ENCODE assay signal across 17 cellular contexts in the genomic region with DNA sequence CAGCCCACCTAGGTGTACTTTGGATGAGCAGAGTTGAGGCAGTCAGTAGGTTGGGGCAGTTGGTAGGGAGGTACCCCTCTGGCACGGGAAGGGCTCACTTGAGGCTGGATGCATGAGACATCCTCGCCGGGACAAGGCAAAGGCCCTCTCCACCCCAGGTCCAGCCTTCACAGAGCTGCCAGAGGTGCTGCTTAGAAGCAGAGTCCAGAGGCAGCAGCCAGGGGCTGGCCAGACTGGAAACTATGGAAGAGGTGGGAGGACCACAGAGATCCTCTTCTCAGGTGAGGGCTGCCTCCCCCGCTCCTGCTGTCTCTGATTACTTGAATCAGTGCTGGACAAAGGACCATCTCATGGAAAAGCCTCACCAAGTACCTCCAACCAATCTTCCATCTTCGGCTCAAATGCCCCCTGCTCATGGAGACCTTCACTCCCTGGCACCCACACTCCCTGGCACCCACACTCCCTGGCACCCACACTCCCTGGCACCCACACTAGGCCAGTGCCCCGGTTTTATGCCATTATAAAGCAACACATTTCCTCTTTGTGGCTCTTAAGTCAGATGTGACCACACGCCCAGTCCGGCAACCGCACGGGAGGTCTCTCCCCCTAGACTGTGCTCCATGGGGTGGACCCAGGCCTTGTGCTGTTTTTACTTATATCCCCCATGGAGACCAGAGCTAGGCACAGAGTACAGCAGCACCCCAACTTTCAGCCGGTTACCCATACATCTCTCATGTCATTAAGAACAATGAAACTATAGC.
"Had no signal": no experiment of that assay in that cellular context is flagged by ENCODE, and none has a peak within 500 bp of the region (broad histone marks: within the 10 kb centered on the region; RNA-seq: fewer than 3 reads in every experiment).

No MANE protein-coding gene starts in this region.

- H3K36me3 Mint-ChIP-seq: activated naive CD8-positive, alpha-beta T cell treated with anti-CD3 and anti-CD28 coated beads for 36 hours had no signal

- H3K27ac ChIP-seq: hepatocyte, tibial nerve had no signal

- H3K4me1 Mint-ChIP-seq: activated naive CD8-positive, alpha-beta T cell treated with anti-CD3 and anti-CD28 coated beads for 36 hours; neural crest cell; stimulated activated naive CD8-positive, alpha-beta T cell treated with anti-CD3 and anti-CD28 coated beads, Interleukin-15, amount 100 ng/mL, for 72 hours had no signal

- ATAC-seq: activated CD8-positive, alpha-beta T cell treated with anti-CD3 and anti-CD28 coated beads, Interleukin-2, amount 10 ng/mL, durations not matched to agents 7 days and 5 days; stimulated activated naive CD8-positive, alpha-beta T cell treated with anti-CD3 and anti-CD28 coated beads, Interleukin-15, amount 100 ng/mL, for 72 hours had no signal

- H3K27ac Mint-ChIP-seq: activated CD8-positive, alpha-beta T cell treated with anti-CD3 and anti-CD28 coated beads, Interleukin-2, amount 10 ng/mL, durations not matched to agents 7 days and 5 days; activated naive CD8-positive, alpha-beta T cell treated with anti-CD3 and anti-CD28 coated beads for 36 hours; activated T-helper 1 cell treated with anti-CD3 and anti-CD28 coated beads, Interleukin-12 subunit alpha, Interleukin-12 subunit beta, Interleukin-2, Interleukin-4 antibody, amounts not matched to agents 30 ng/mL and 10 ng/mL and 1 ng/mL, durations not matched to agents 14 hours and 24 hours and 36 hours; dendritic cell treated with granulocyte-macrophage colony-stimulating factor and Interleukin-4, amounts not matched to agents 40 ng/mL and 50 ng/mL, for 4 days; progenitor cell of endocrine pancreas; stimulated activated naive CD8-positive, alpha-beta T cell treated with anti-CD3 and anti-CD28 coated beads, Interleukin-15, amount 100 ng/mL, for 72 hours had no signal

- H3K27me3 ChIP-seq: hepatocyte had no signal

- H3K4me3 Mint-ChIP-seq: activated CD8-positive, alpha-beta T cell treated with anti-CD3 and anti-CD28 coated beads, Interleukin-2, amount 10 ng/mL, durations not matched to agents 7 days and 5 days; activated naive CD8-positive, alpha-beta T cell treated with anti-CD3 and anti-CD28 coated beads for 36 hours; activated T-helper 1 cell treated with anti-CD3 and anti-CD28 coated beads, Interleukin-12 subunit alpha, Interleukin-12 subunit beta, Interleukin-2, Interleukin-4 antibody, amounts not matched to agents 30 ng/mL and 10 ng/mL and 1 ng/mL, durations not matched to agents 14 hours and 24 hours and 36 hours; dendritic cell treated with granulocyte-macrophage colony-stimulating factor and Interleukin-4, amounts not matched to agents 40 ng/mL and 50 ng/mL, for 4 days; neural crest cell; stimulated activated naive CD8-positive, alpha-beta T cell treated with anti-CD3 and anti-CD28 coated beads, Interleukin-15, amount 100 ng/mL, for 72 hours had no signal

- H3K36me3 ChIP-seq: tibial nerve had no signal

- FAIRE-seq: endometrium, TTC549 had no signal

- DNase-seq: activated CD4-positive, alpha-beta T cell treated with anti-CD3 and anti-CD28 coated beads for 1 hour; activated CD4-positive, alpha-beta T cell treated with anti-CD3 and anti-CD28 coated beads, Interleukin-2, amount 50 U/mL, for 1 hour; activated naive CD8-positive, alpha-beta T cell treated with anti-CD3 and anti-CD28 coated beads for 36 hours; effector CD4-positive, alpha-beta T cell; stimulated activated CD4-positive, alpha-beta T cell treated with anti-CD3 and anti-CD28 coated beads, Interleukin-12 subunit alpha, Interleukin-12 subunit beta, amount 100 ng/mL, for 4 hours; stimulated activated CD4-positive, alpha-beta T cell treated with anti-CD3 and anti-CD28 coated beads, Interleukin-1b, Interleukin-23, amount 100 ng/mL, for 48 hours; stimulated activated naive CD8-positive, alpha-beta T cell treated with anti-CD3 and anti-CD28 coated beads, Interleukin-15, amount 100 ng/mL, for 72 hours; T-helper 1 cell had no signal

- H3K4me1 ChIP-seq: tibial nerve had no signal

- H3K4me3 ChIP-seq: hepatocyte, tibial nerve had no signal
